18 cellular contexts compared by ENCODE assay signal in genomic region chr16:49189286-49189685, GRCh38.
"Had no signal": no experiment of that assay in that cellular context is flagged by ENCODE, and none has a peak within 500 bp of the region (broad histone marks: within the 10 kb centered on the region; RNA-seq: fewer than 3 reads in every experiment).

No MANE protein-coding gene starts in this region.

- H3K9me3 ChIP-seq: ovary, thoracic aorta, upper lobe of right lung had no signal

- H3K4me3 ChIP-seq: body of pancreas, lung, ovary, stomach, thoracic aorta, upper lobe of right lung had no signal

- ATAC-seq: activated CD8-positive, alpha-beta T cell treated with anti-CD3 and anti-CD28 coated beads for 36 hours; activated T-cell treated with anti-CD3 and anti-CD28 coated beads, Interleukin-2, amount 50 U/mL, for 4 hours; body of pancreas; upper lobe of right lung; WTC11 had no signal

- DNase-seq: activated CD4-positive, alpha-beta T cell treated with anti-CD3 and anti-CD28 coated beads for 48 hours; activated CD8-positive, alpha-beta T cell treated with anti-CD3 and anti-CD28 coated beads for 36 hours; activated effector memory CD4-positive, alpha-beta T cell treated with Interleukin-2 at 50 U/mL for 16 hours; activated T-cell treated with anti-CD3 and anti-CD28 coated beads, Interleukin-2, amount 50 U/mL, for 4 hours; body of pancreas; effector memory CD4-positive, alpha-beta T cell; head of caudate nucleus; immature natural killer cell; midbrain; ovary; stimulated activated CD4-positive, alpha-beta T cell treated with anti-CD3 and anti-CD28 coated beads, Interleukin-12 subunit alpha, Interleukin-12 subunit beta, amount 100 ng/mL, for 4 hours; stimulated activated CD4-positive, alpha-beta T cell treated with anti-CD3 and anti-CD28 coated beads, Interleukin-2, amount 100 ng/mL, for 24 hours; stomach; T-helper 2 cell; upper lobe of right lung had no signal

- H3K36me3 ChIP-seq: ovary, stomach, thoracic aorta, upper lobe of right lung had no signal

- H3K27me3 ChIP-seq: body of pancreas, ovary had no signal
